ENCODE assay signal across 14 cellular contexts in the genomic region with DNA sequence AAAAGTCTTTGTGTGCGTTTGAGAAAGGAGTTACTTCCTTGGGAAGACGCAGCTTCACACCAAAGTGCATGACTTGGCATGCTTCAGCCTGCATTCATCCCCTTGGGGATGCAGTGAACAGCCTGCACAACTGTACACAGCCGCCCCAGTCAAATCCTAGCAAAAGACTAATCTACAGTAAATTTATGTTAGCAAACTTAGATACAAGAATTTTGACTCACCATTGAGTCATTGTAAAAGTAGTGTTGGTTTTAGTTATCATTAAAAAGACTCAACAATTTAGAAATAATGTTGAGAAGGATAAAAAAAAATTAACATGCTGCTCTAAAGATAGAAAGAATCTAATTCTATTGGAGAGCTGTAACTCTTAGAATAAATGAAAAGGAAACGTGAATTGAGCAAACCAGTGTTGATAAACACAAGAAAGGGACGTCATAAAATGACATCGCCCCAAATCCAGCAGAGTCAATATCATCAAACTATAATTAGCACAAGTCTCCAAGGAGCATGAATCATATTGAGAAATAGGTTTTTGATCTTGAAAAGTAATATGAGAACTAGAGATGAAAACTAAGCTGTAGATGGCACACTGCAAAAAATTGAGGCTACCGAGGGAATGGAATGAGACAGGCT. TPM values are rescaled to one million over a fixed set of nuclear protein-coding genes. Genes with fewer than 3 reads are reported as not detected.
A peak's percentile ranks its signal among the peaks of the same experiment; 100 is the strongest.
DNase-seq lines count a peak whose midpoint lies in the region; ATAC-seq and TF ChIP-seq lines count a peak whose summit lies in the region.
"Had no signal": no experiment of that assay in that cellular context is flagged by ENCODE, and none has a peak within 500 bp of the region (broad histone marks: within the 10 kb centered on the region; RNA-seq: fewer than 3 reads in every experiment).

No MANE protein-coding gene starts in this region.

- DNase-seq in left ventricle myocardium inferior, result no peak
- no peak for DNase-seq in right atrium auricular region (ENCODE audit: low spot score)
- DNase-seq in foreskin fibroblast, result peak; percentile 67 to 83
- no peak for DNase-seq in aorta
- no peak for DNase-seq in posterior cingulate gyrus
- DNase-seq in SHP77 treated with DMSO at 0.1 percent for 48 hours (lab: John Stamatoyannopoulos, UW), result no peak
- DNase-seq: activated naive CD4-positive, alpha-beta T cell treated with anti-CD3 and anti-CD28 coated beads, Interleukin-2, amount 10 ng/mL, durations not matched to agents 7 days and 5 days; CD4-positive, alpha-beta T cell; islet precursor cell; nucleus accumbens; upper lobe of left lung had no signal

- H3K27ac ChIP-seq in left ventricle myocardium inferior (replicated peaks), result peak overlapping the region; percentile 40
- H3K27ac ChIP-seq in right atrium auricular region, result no peak overlapping the region
- no peak overlapping the region for H3K27ac ChIP-seq in aorta (ENCODE audit: low read depth in 1 of 2, low read length in 2 of 2)
- H3K27ac ChIP-seq: upper lobe of left lung had no signal

- H3K9me3 ChIP-seq in left ventricle myocardium inferior (replicated peaks), result peaks cover 22% of the 10 kb centered on the region
- peaks cover 0 to 11% of the 10 kb centered on the region in 2 donors for H3K9me3 ChIP-seq in right atrium auricular region
- H3K9me3 ChIP-seq in aorta (ENCODE audit: control insufficient read depth, low read length), result peaks cover 3% of the 10 kb centered on the region

- H3K36me3 Mint-ChIP-seq in activated T-helper 17 cell treated with anti-CD3 and anti-CD28 coated beads, Interleukin-2, amount 50 U/mL, for 72 hours (ENCODE audit: low read depth), result no peaks in the 10 kb centered on the region
- H3K36me3 Mint-ChIP-seq: activated naive CD4-positive, alpha-beta T cell treated with anti-CD3 and anti-CD28 coated beads, Interleukin-2, amount 10 ng/mL, durations not matched to agents 7 days and 5 days had no signal

- H3K9me3 Mint-ChIP-seq in activated T-helper 17 cell treated with anti-CD3 and anti-CD28 coated beads, Interleukin-2, amount 50 U/mL, for 72 hours, result peaks cover 13% of the 10 kb centered on the region

- H3K36me3 ChIP-seq in left ventricle myocardium inferior (no peaks in the 10 kb centered on the region), right atrium auricular region (no peaks in the 10 kb centered on the region), aorta (ENCODE audit: control insufficient read depth in 1 of 2, insufficient read depth in 2 of 2, low read length in 1 of 2) (no peaks in the 10 kb centered on the region)
- H3K36me3 ChIP-seq: upper lobe of left lung had no signal

- H3K4me3 Mint-ChIP-seq in activated T-helper 17 cell treated with anti-CD3 and anti-CD28 coated beads, Interleukin-2, amount 50 U/mL, for 72 hours, result peak overlapping the region; percentile 38
- H3K4me3 Mint-ChIP-seq: activated naive CD4-positive, alpha-beta T cell treated with anti-CD3 and anti-CD28 coated beads, Interleukin-2, amount 10 ng/mL, durations not matched to agents 7 days and 5 days; CD4-positive, alpha-beta T cell; WTC11 had no signal

- H3K4me3 ChIP-seq in left ventricle myocardium inferior, result no peak overlapping the region
- no peak overlapping the region for H3K4me3 ChIP-seq in right atrium auricular region
- H3K4me3 ChIP-seq in foreskin fibroblast (ENCODE audit: low read depth in 1 of 2, low read length in 2 of 2), result no peak overlapping the region
- H3K4me3 ChIP-seq in aorta (ENCODE audit: low read length in 2 of 2), result no peak overlapping the region
- H3K4me3 ChIP-seq: upper lobe of left lung had no signal

- peaks cover 7% of the 10 kb centered on the region for H3K27me3 Mint-ChIP-seq in activated T-helper 17 cell treated with anti-CD3 and anti-CD28 coated beads, Interleukin-2, amount 50 U/mL, for 72 hours

- peaks cover 4% of the 10 kb centered on the region for H3K4me1 ChIP-seq in left ventricle myocardium inferior
- H3K4me1 ChIP-seq in right atrium auricular region, result peaks cover 0 to 11% of the 10 kb centered on the region in 2 donors
- H3K4me1 ChIP-seq in aorta (ENCODE audit: control insufficient read depth in 1 of 2, insufficient read depth in 2 of 2, low read length in 2 of 2), result peaks cover 0 to 2% of the 10 kb centered on the region in 2 donors
- H3K4me1 ChIP-seq: upper lobe of left lung had no signal

- H3K27me3 ChIP-seq in left ventricle myocardium inferior (ENCODE audit: low read depth) (no peaks in the 10 kb centered on the region), right atrium auricular region (no peaks in the 10 kb centered on the region), aorta (ENCODE audit: control insufficient read depth in 1 of 2, insufficient read depth in 2 of 2, low read length in 1 of 2) (no peaks in the 10 kb centered on the region)
- H3K27me3 ChIP-seq: upper lobe of left lung had no signal

- ATAC-seq in activated T-helper 17 cell treated with anti-CD3 and anti-CD28 coated beads, Interleukin-2, amount 50 U/mL, for 72 hours (replicated peaks), result peak; percentile 90
- ATAC-seq in aorta (ENCODE audit: low FRiP score) (peak; percentile 67), GM18867 (IDR thresholded peaks at IDR 0.05; ENCODE audit: unreplicated experiment) (no peak)
- ATAC-seq: WTC11 had no signal

- TF ChIP-seq CTCF in left ventricle myocardium inferior (IDR thresholded peaks at IDR 0.05; ENCODE audit: borderline replicate concordance), result no peak
- no peak for TF ChIP-seq CTCF in right atrium auricular region (IDR thresholded peaks at IDR 0.05)
- no peak for TF ChIP-seq CTCF in foreskin fibroblast (IDR thresholded peaks at IDR 0.05; ENCODE audit: low read depth, low read length)

- peaks cover 16% of the 10 kb centered on the region for H3K4me1 Mint-ChIP-seq in activated T-helper 17 cell treated with anti-CD3 and anti-CD28 coated beads, Interleukin-2, amount 50 U/mL, for 72 hours
- H3K4me1 Mint-ChIP-seq: activated naive CD4-positive, alpha-beta T cell treated with anti-CD3 and anti-CD28 coated beads, Interleukin-2, amount 10 ng/mL, durations not matched to agents 7 days and 5 days had no signal

- 8 to 11% methylated on average over 7 of the region's 7 CpGs for WGBS in aorta, 2 donors

- intact Hi-C loops in left ventricle myocardium inferior (cut with micrococcal nuclease) (no loop called here), aorta (cut with DNase I) (loop anchor here in 1 of 2 donors (5.0 kb wide), 1 partner anchor 181 kb away; no protein-coding TSS in a partner anchor), posterior cingulate gyrus (cut with DNase I) (no loop called here)

- H3K27ac Mint-ChIP-seq in activated T-helper 17 cell treated with anti-CD3 and anti-CD28 coated beads, Interleukin-2, amount 50 U/mL, for 72 hours, result peak overlapping the region; percentile 55
- H3K27ac Mint-ChIP-seq: activated naive CD4-positive, alpha-beta T cell treated with anti-CD3 and anti-CD28 coated beads, Interleukin-2, amount 10 ng/mL, durations not matched to agents 7 days and 5 days; CD4-positive, alpha-beta T cell; WTC11 had no signal

RNA-seq across cellular contexts. Expression of gene OPTN, which starts 11.9 kb away (rescaled TPM):
- total RNA-seq in left ventricle myocardium inferior, result 129 TPM
- 10 to 100 TPM; 67.9 to 82.7 TPM for total RNA-seq in right atrium auricular region
- 100 to 1,000 TPM in 1 of 2 donors, 10 to 100 TPM in 1; 90.5 to 119 TPM for total RNA-seq in activated T-helper 17 cell treated with anti-CD3 and anti-CD28 coated beads, Interleukin-2, amount 50 U/mL, for 72 hours
- 100 to 1,000 TPM in 1 of 2 donors, 10 to 100 TPM in 1; 87.4 to 107 TPM for total RNA-seq in aorta
- 100 to 1,000 TPM in 1 of 2 donors, 10 to 100 TPM in 1; 92.0 to 115 TPM for polyA plus RNA-seq in aorta

Comparison
In these comparisons a context has a peak if more than half of its experiments do, and no peak if none do; other contexts are left out.
1. DNase-seq: peak in foreskin fibroblast (2 of 2); none in left ventricle myocardium inferior (single experiment), right atrium auricular region (single experiment), aorta (0 of 2), posterior cingulate gyrus (0 of 10) and SHP77 treated with DMSO at 0.1 percent for 48 hours (single experiment).